ENCODE assay signal across 16 cellular contexts in genomic region chr5:1040571-1040970, GRCh38. TPM values are rescaled to one million over a fixed set of nuclear protein-coding genes. Genes with fewer than 3 reads are reported as not detected.
DNase-seq lines count a peak whose midpoint lies in the region; ATAC-seq, FAIRE-seq and TF ChIP-seq lines count a peak whose summit lies in the region.
"Had no signal": no experiment of that assay in that cellular context is flagged by ENCODE, and none has a peak within 500 bp of the region (broad histone marks: within the 10 kb centered on the region; RNA-seq: fewer than 3 reads in every experiment).

No MANE protein-coding gene starts in this region.

- no peak overlapping the region for H2AFZ ChIP-seq in HepG2 (ENCODE audit: low read length)

- H3K4me3 ChIP-seq in right lobe of liver (no peak overlapping the region), HepG2 (replicated peaks in 1 of 3; ENCODE audit: insufficient read depth in 1 of 3, low read depth in 2 of 3, low read length in 3 of 3) (no peak overlapping the region)

- no peak for FAIRE-seq in HepG2 (lab: Jason Lieb, UNC)

- 86% methylated on average over 7 of the region's 10 CpGs for WGBS in right lobe of liver (ENCODE audit: insufficient coverage, low coverage, low lambda C conversion rate, missing lambda C conversion rate)
- 70% methylated on average over 5 of the region's 10 CpGs for WGBS in HepG2 (ENCODE audit: low lambda C conversion rate)

- no peak for ATAC-seq in right lobe of liver
- ATAC-seq in HepG2 = no peak
- no peak for ATAC-seq in left ventricle myocardium superior
- ATAC-seq in HG02884 (IDR thresholded peaks at IDR 0.05; ENCODE audit: unreplicated experiment) = no peak
- ATAC-seq in HG03342 (IDR thresholded peaks at IDR 0.05; ENCODE audit: unreplicated experiment) = no peak

- no peak overlapping the region for H3K9ac ChIP-seq in HepG2 (ENCODE audit: insufficient read depth, low read depth, low read length)

- no peaks in the 10 kb centered on the region for H3K27me3 ChIP-seq in right lobe of liver
- H3K27me3 ChIP-seq in HepG2 (ENCODE audit: control insufficient read depth in 1 of 2, insufficient read depth in 2 of 2, low read length in 2 of 2) = 0 out of 5 replicates have a peak, but pooled peaks cover 0 to 1% of the 10 kb centered on the region in 2 experiments

- intact Hi-C loops in right lobe of liver (cut with DNase I) = no loop called here
- intact Hi-C loops in HepG2 (cut with micrococcal nuclease; ENCODE audit: unreplicated experiment) = no loop called here
- intact Hi-C loops in left ventricle myocardium superior (cut with micrococcal nuclease) = no loop called here
- intact Hi-C loops in posterior cingulate gyrus (cut with DNase I) = no loop called here

- POLR2A ChIA-PET in HepG2 (lab: Yijun Ruan, JAX) = no interaction called here

- H3K79me2 ChIP-seq in HepG2 (ENCODE audit: insufficient read depth, low read length) = no peaks in the 10 kb centered on the region

- TF ChIP-seq CTCF in right lobe of liver (IDR thresholded peaks at IDR 0.05) (no peak), HepG2 (CRISPR knock-in tag; IDR thresholded peaks at IDR 0.05) (no peak)

- peak in 2 of 3 donors; percentile 15 to 35 for DNase-seq in right lobe of liver
- DNase-seq in HepG2 (ENCODE audit: low spot score) = no peak
- DNase-seq in left ventricle myocardium superior = peak; percentile 22
- peak in 6 of 10 donors; percentile 3 to 81 (median 26) for DNase-seq in posterior cingulate gyrus
- no peak for DNase-seq in NCI-H748 (lab: John Stamatoyannopoulos, UW; ENCODE audit: unreplicated experiment)
- DNase-seq: CD4-positive, CD25-positive, alpha-beta regulatory T cell; NCI-H1092; NCI-H1436; NCI-H187 treated with DMSO at 0.1 percent for 48 hours; NCI-H2107; NCI-H69; NK-92 treated with Interleukin-12 subunit alpha and Interleukin-12 subunit beta, amount 100 ng/mL, for 24 hours had no signal

- H3K9me3 ChIP-seq in right lobe of liver (no peaks in the 10 kb centered on the region), HepG2 (ENCODE audit: low read length) (no peaks in the 10 kb centered on the region)

- TF ChIP-seq EP300 in HepG2 (IDR thresholded peaks at IDR 0.05; ENCODE audit: low read depth in 2 of 2, low read length in 2 of 2) (no peak), HepG2 (CRISPR knock-in tag; IDR thresholded peaks at IDR 0.05; ENCODE audit: borderline replicate concordance) (no peak)

- CTCF ChIA-PET in HepG2 (lab: Yijun Ruan, JAX; ENCODE audit: low intra/inter-chr PET ratio, low total read pairs) = no interaction called here

- TF ChIP-seq POLR2A in right lobe of liver (IDR thresholded peaks at IDR 0.05) (no peak), HepG2 (IDR thresholded peaks at IDR 0.05; ENCODE audit: insufficient read depth in 1 of 2, low read depth in 2 of 2, low read length in 2 of 2) (no peak)

- no TSS peak for BruUV-seq in HepG2 (replicated peaks; lab: Mats Ljungman, UMichigan)

- in situ Hi-C loops in HepG2 (cut with HindIII; ENCODE audit: extremely low pct_ligation_motif_present, low pct_unique_long_range_greater_than_20kb) = no loop called here

- H3K4me1 ChIP-seq in right lobe of liver = no peaks in the 10 kb centered on the region
- H3K4me1 ChIP-seq in HepG2 (ENCODE audit: insufficient read depth, low read length) = no peaks in the 10 kb centered on the region

- no peak for TF ChIP-seq RAD21 in HepG2 (CRISPR knock-in tag; IDR thresholded peaks at IDR 0.05)

- no peaks in the 10 kb centered on the region for H4K20me1 ChIP-seq in HepG2 (ENCODE audit: insufficient read depth, low read length)

- H3K4me2 ChIP-seq in HepG2 (ENCODE audit: low read depth, low read length) = no peak overlapping the region

- H3K27ac ChIP-seq in right lobe of liver (no peak overlapping the region), HepG2 (ENCODE audit: extremely low read length, insufficient read depth, low read length) (no peak overlapping the region)
- H3K27ac ChIP-seq: RWPE1 had no signal

- no peaks in the 10 kb centered on the region for H3K36me3 ChIP-seq in right lobe of liver
- H3K36me3 ChIP-seq in HepG2 (replicated peaks in 1 of 2; ENCODE audit: control insufficient read depth in 1 of 2, insufficient read depth in 2 of 2, low read length in 2 of 2) = no peaks in the 10 kb centered on the region

TF ChIP-seq in HepG2, 621 proteins besides CTCF, POLR2A, EP300 and RAD21:
- TF ChIP-seq, protein P1, sequence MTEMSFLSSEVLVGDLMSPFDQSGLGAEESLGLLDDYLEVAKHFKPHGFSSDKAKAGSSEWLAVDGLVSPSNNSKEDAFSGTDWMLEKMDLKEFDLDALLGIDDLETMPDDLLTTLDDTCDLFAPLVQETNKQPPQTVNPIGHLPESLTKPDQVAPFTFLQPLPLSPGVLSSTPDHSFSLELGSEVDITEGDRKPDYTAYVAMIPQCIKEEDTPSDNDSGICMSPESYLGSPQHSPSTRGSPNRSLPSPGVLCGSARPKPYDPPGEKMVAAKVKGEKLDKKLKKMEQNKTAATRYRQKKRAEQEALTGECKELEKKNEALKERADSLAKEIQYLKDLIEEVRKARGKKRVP (CRISPR knock-in tag; IDR thresholded peaks at IDR 0.05) = no peak
- TF ChIP-seq MAFG (CRISPR knock-in tag; IDR thresholded peaks at IDR 0.05) (no peak), ATF7 (IDR thresholded peaks at IDR 0.05) (no peak), ATF7 (CRISPR knock-in tag; IDR thresholded peaks at IDR 0.05) (no peak)

RNA-seq across cellular contexts. Expression of gene NKD2, which starts 32.0 kb away (rescaled TPM):
- total RNA-seq in right lobe of liver (1 to 10 TPM in 4 of 6 experiments, under 1 TPM in 2; 0.93 to 2.9 (median 2.2) TPM), HepG2 (2016; rRNA removed; fragmentation: Illumina TruSeq; extraction: Trizol) (0.53 and 0.94 TPM in 2 replicates), left ventricle myocardium superior (3.4 TPM)
- 0.26 and 0.91 TPM in 2 replicates for total RNA-seq in HepG2 (2016; cell fraction: cytosol; rRNA removed; fragmentation: Illumina TruSeq; extraction: Trizol; ENCODE audit: low read depth)
- total RNA-seq in HepG2 (2016; cell fraction: insoluble cytoplasmic fraction; rRNA removed; fragmentation: Illumina TruSeq; extraction: Trizol) = 0.77 and 1.1 TPM in 2 replicates
- total RNA-seq in HepG2 (2016; cell fraction: membrane; rRNA removed; fragmentation: Illumina TruSeq; extraction: Trizol) = 0.48 and 0.90 TPM in 2 replicates
- total RNA-seq in HepG2 (2016; cell fraction: nucleus; rRNA removed; fragmentation: Illumina TruSeq; extraction: Trizol) = 0.81 and 2.0 TPM in 2 replicates
- 0.81 and 0.82 TPM in 2 replicates for polyA plus RNA-seq in HepG2 (2011; rRNA removed)
- 0.13 and 0.70 TPM in 2 replicates for polyA plus RNA-seq in HepG2 (2011; cell fraction: cytosol; rRNA removed)
- polyA plus RNA-seq in HepG2 (2011; cell fraction: nucleus; rRNA removed) = 10.6 and 14.1 TPM in 2 replicates
- polyA plus RNA-seq in HepG2 (2012) = 0.39 and 0.79 TPM in 2 replicates
- 0.59 and 0.60 TPM in 2 replicates for polyA plus RNA-seq in HepG2 (2016; cell fraction: cytosol; fragmentation: Illumina TruSeq; extraction: Trizol; ENCODE audit: low read depth)
- polyA plus RNA-seq in HepG2 (2016; cell fraction: insoluble cytoplasmic fraction; fragmentation: Illumina TruSeq; extraction: Trizol; ENCODE audit: low read depth) = 1.1 and 1.2 TPM in 2 replicates
- polyA plus RNA-seq in HepG2 (2016; cell fraction: membrane; fragmentation: Illumina TruSeq; extraction: Trizol; ENCODE audit: low read depth) = 0.76 and 0.84 TPM in 2 replicates
- polyA plus RNA-seq in HepG2 (2016; cell fraction: nucleus; fragmentation: Illumina TruSeq; extraction: Trizol; ENCODE audit: insufficient read depth, low read depth) = 5.1 and 6.3 TPM in 2 replicates
- polyA minus RNA-seq in HepG2 (2011; rRNA and poly(A)+ RNA removed; ENCODE audit: low replicate concordance) = 1.6 TPM in 1 of 2 replicates, not detected in the other
- polyA minus RNA-seq in HepG2 (2011; cell fraction: cytosol; rRNA and poly(A)+ RNA removed) = 0.30 and 0.62 TPM in 2 replicates
- 0.62 and 1.0 TPM in 2 replicates for polyA minus RNA-seq in HepG2 (2011; cell fraction: nucleus; rRNA and poly(A)+ RNA removed)
- total RNA-seq: CD4-positive, CD25-positive, alpha-beta regulatory T cell had no signal
- polyA plus RNA-seq: BJ; CD4-positive, CD25-positive, alpha-beta regulatory T cell had no signal

Comparison
In these comparisons a context has a peak if more than half of its experiments do, and no peak if none do; other contexts are left out.
1. DNase-seq: peak in right lobe of liver (2 of 3), left ventricle myocardium superior (single experiment) and posterior cingulate gyrus (6 of 10); none in HepG2 (single experiment) and NCI-H748 (single experiment).